11 cellular contexts compared by ENCODE assay signal in genomic region chr4:145623831-145624230, GRCh38. TPM values are rescaled to one million over a fixed set of nuclear protein-coding genes. Genes with fewer than 3 reads are reported as not detected.
DNase-seq lines count a peak whose midpoint lies in the region; ATAC-seq and TF ChIP-seq lines count a peak whose summit lies in the region.
"Had no signal": no experiment of that assay in that cellular context is flagged by ENCODE, and none has a peak within 500 bp of the region (broad histone marks: within the 10 kb centered on the region; RNA-seq: fewer than 3 reads in every experiment).

No MANE protein-coding gene starts in this region.

- peak overlapping the region; percentile 86 for H3K27ac Mint-ChIP-seq in activated T-cell treated with anti-CD3 and anti-CD28 coated beads, Interleukin-2, amount 50 U/mL, for 24 hours
- peak overlapping the region in 2 of 10 donors; percentile 61 to 73 for H3K27ac Mint-ChIP-seq in naive thymus-derived CD8-positive, alpha-beta T cell

- H3K4me3 ChIP-seq in brain microvascular endothelial cell (ENCODE audit: low read depth, low read length) = no peak overlapping the region
- H3K4me3 ChIP-seq in spleen = no peak overlapping the region
- H3K4me3 ChIP-seq: colonic mucosa, vagina had no signal

- no peak for TF ChIP-seq POLR2A in spleen (IDR thresholded peaks at IDR 0.05)

- no peak for DNase-seq in activated T-cell treated with anti-CD3 and anti-CD28 coated beads, Interleukin-2, amount 50 U/mL, for 24 hours
- DNase-seq in activated T-cell treated with anti-CD3 and anti-CD28 coated beads, Interleukin-2, amount 50 U/mL, for 1 hour = no peak
- DNase-seq in brain microvascular endothelial cell (peak; percentile 5), spleen (no peak), NCI-H510A treated with DMSO at 0.1 percent for 48 hours (lab: John Stamatoyannopoulos, UW) (no peak), NCI-H2171 treated with DMSO at 0.1 percent for 48 hours (lab: John Stamatoyannopoulos, UW) (no peak)
- no peak for DNase-seq in naive thymus-derived CD8-positive, alpha-beta T cell
- DNase-seq: BE2C, colonic mucosa had no signal

- H3K9me3 ChIP-seq in spleen = peaks cover 0 to 5% (median 0%) of the 10 kb centered on the region in 8 donors
- H3K9me3 ChIP-seq: BE2C, colonic mucosa, vagina had no signal

- no peak for TF ChIP-seq CTCF in brain microvascular endothelial cell (IDR thresholded peaks at IDR 0.05; ENCODE audit: low read depth, low read length, missing control alignments)
- TF ChIP-seq CTCF in spleen (IDR thresholded peaks at IDR 0.05 in 8 of 11, conservative IDR thresholded peaks at IDR 0.05 in 3 of 11) = no peak

- H3K9me3 Mint-ChIP-seq in activated T-cell treated with anti-CD3 and anti-CD28 coated beads, Interleukin-2, amount 50 U/mL, for 24 hours = peaks cover 3% of the 10 kb centered on the region
- no peaks in the 10 kb centered on the region for H3K9me3 Mint-ChIP-seq in naive thymus-derived CD8-positive, alpha-beta T cell

- H3K4me3 Mint-ChIP-seq in activated T-cell treated with anti-CD3 and anti-CD28 coated beads, Interleukin-2, amount 50 U/mL, for 24 hours = no peak overlapping the region
- peak overlapping the region in 1 of 10 donors; percentile 40 for H3K4me3 Mint-ChIP-seq in naive thymus-derived CD8-positive, alpha-beta T cell

- intact Hi-C loops in spleen (cut with DNase I; ENCODE audit: low total_unique reads) = no loop called here

- H3K4me1 ChIP-seq in spleen = peaks cover 6 to 34% (median 13%) of the 10 kb centered on the region in 6 donors
- H3K4me1 ChIP-seq: colonic mucosa had no signal

- peaks cover 58% of the 10 kb centered on the region for H3K36me3 Mint-ChIP-seq in activated T-cell treated with anti-CD3 and anti-CD28 coated beads, Interleukin-2, amount 50 U/mL, for 24 hours (ENCODE audit: low read depth)
- H3K36me3 Mint-ChIP-seq in naive thymus-derived CD8-positive, alpha-beta T cell = peaks cover 5 to 20% (median 8%) of the 10 kb centered on the region in 3 donors

- in situ Hi-C loops in brain microvascular endothelial cell (cut with HindIII; ENCODE audit: low pct_ligation_motif_present, low sequenced_read_pairs) = no loop called here

- POLR2A ChIA-PET in naive thymus-derived CD8-positive, alpha-beta T cell (lab: Charles Lee) = interaction anchor here (1.6 kb wide), 1 partner anchor 443 kb away, joined by 4 read pairs; the partner anchor contains the start of gene OTUD4

- H3K27me3 ChIP-seq in brain microvascular endothelial cell (replicated peaks) = no peaks in the 10 kb centered on the region
- no peaks in the 10 kb centered on the region for H3K27me3 ChIP-seq in spleen (replicated peaks in 1 of 7)
- H3K27me3 ChIP-seq: BE2C, colonic mucosa, vagina had no signal

- ATAC-seq in HG03159 (IDR thresholded peaks at IDR 0.05; ENCODE audit: unreplicated experiment) = peak; percentile 37
- no peak for ATAC-seq in naive thymus-derived CD8-positive, alpha-beta T cell

- H3K4me1 Mint-ChIP-seq in activated T-cell treated with anti-CD3 and anti-CD28 coated beads, Interleukin-2, amount 50 U/mL, for 24 hours (ENCODE audit: low read depth) = peaks cover 53% of the 10 kb centered on the region
- peaks cover 15 to 55% (median 44%) of the 10 kb centered on the region in 4 donors for H3K4me1 Mint-ChIP-seq in naive thymus-derived CD8-positive, alpha-beta T cell

- H3K36me3 ChIP-seq in brain microvascular endothelial cell (replicated peaks) (no peaks in the 10 kb centered on the region), spleen (no peaks in the 10 kb centered on the region)
- H3K36me3 ChIP-seq: BE2C, colonic mucosa, vagina had no signal

- 56 to 84% (median 73%) methylated on average over 1 of the region's 1 CpG for WGBS in spleen, 5 donors

- no peaks in the 10 kb centered on the region for H3K27me3 Mint-ChIP-seq in activated T-cell treated with anti-CD3 and anti-CD28 coated beads, Interleukin-2, amount 50 U/mL, for 24 hours
- no peaks in the 10 kb centered on the region for H3K27me3 Mint-ChIP-seq in naive thymus-derived CD8-positive, alpha-beta T cell

- H3K27ac ChIP-seq in brain microvascular endothelial cell = no peak overlapping the region
- peak overlapping the region in 5 of 8 donors; percentile 1 to 65 (median 26) for H3K27ac ChIP-seq in spleen
- H3K27ac ChIP-seq: colonic mucosa, vagina had no signal

RNA-seq across cellular contexts. Expression of gene MMAA, which starts 4.6 kb away (rescaled TPM):
- total RNA-seq in spleen = 1 to 10 TPM; 4.5 to 9.3 (median 8.4) TPM
- polyA plus RNA-seq in spleen = 1 to 10 TPM; 5.2 to 7.0 (median 5.4) TPM
- total RNA-seq in naive thymus-derived CD8-positive, alpha-beta T cell = 10 to 100 TPM; 11.8 TPM
- polyA plus RNA-seq in naive thymus-derived CD8-positive, alpha-beta T cell = 1 to 10 TPM; 8.0 to 10.0 (median 9.6) TPM

RNA-seq across cellular contexts. Expression of gene C4orf51, which starts 56.1 kb away (rescaled TPM):
- total RNA-seq in spleen = not detected
- not detected for polyA plus RNA-seq in spleen
- total RNA-seq in naive thymus-derived CD8-positive, alpha-beta T cell = not detected
- not detected for polyA plus RNA-seq in naive thymus-derived CD8-positive, alpha-beta T cell
- total RNA-seq: colonic mucosa, vagina had no signal
